Comparison of ENCODE assay signal across 1 cellular context in genomic region chr5:109689740-109690455, GRCh38.
TF ChIP-seq lines count a peak whose summit lies in the region.

Gene MAN2A1 (plus strand): TSS chr5:109689927. CDS start chr5:109690418, 491 bp downstream.

TF ChIP-seq in WTC11, 78 proteins besides CTCF, POLR2A, EP300 and RAD21 (continued from another document):
- TF ChIP-seq PREB (CRISPR knock-in tag; IDR thresholded peaks at IDR 0.05; ENCODE audit: borderline replicate concordance) (no peak), ZNF138 (CRISPR knock-in tag; conservative IDR thresholded peaks at IDR 0.05) (no peak; the same call in 1 of the 2 replicates), STAT6 (CRISPR knock-in tag; conservative IDR thresholded peaks at IDR 0.05; ENCODE audit: low read depth) (peak; percentile 24; the same call in 1 of the 2 replicates), GABPB1 (CRISPR knock-in tag; IDR thresholded peaks at IDR 0.05) (no peak), MLX (CRISPR knock-in tag; IDR thresholded peaks at IDR 0.05) (0 out of 2 replicates have a peak, but pooled peaks have one; percentile 77), ZNF317 (CRISPR knock-in tag; IDR thresholded peaks at IDR 0.05; ENCODE audit: borderline replicate concordance, low read depth) (no peak), ZNF121 (CRISPR knock-in tag; IDR thresholded peaks at IDR 0.05) (peak; percentile 93), IRF2 (CRISPR knock-in tag; IDR thresholded peaks at IDR 0.05; ENCODE audit: borderline replicate concordance, low read depth) (no peak), ZMAT4 (CRISPR knock-in tag; IDR thresholded peaks at IDR 0.05) (no peak), ZNF671 (CRISPR knock-in tag; IDR thresholded peaks at IDR 0.05) (no peak), NFATC4 (CRISPR knock-in tag; IDR thresholded peaks at IDR 0.05) (no peak), CBFB (CRISPR knock-in tag; IDR thresholded peaks at IDR 0.05; ENCODE audit: low read depth) (no peak), ETV6 (CRISPR knock-in tag; IDR thresholded peaks at IDR 0.05) (no peak), RORB (CRISPR knock-in tag; IDR thresholded peaks at IDR 0.05) (no peak), E2F5 (CRISPR knock-in tag; IDR thresholded peaks at IDR 0.05) (peak; percentile 24; the same call in 1 of the 2 replicates), ZNF532 (CRISPR knock-in tag; IDR thresholded peaks at IDR 0.05; ENCODE audit: borderline replicate concordance) (no peak), HMGXB4 (CRISPR knock-in tag; IDR thresholded peaks at IDR 0.05) (peak; percentile 90; the same call in 1 of the 2 replicates), ZNF396 (CRISPR knock-in tag; IDR thresholded peaks at IDR 0.05; ENCODE audit: borderline replicate concordance) (no peak)
